ENCODE assay signal across 8 cellular contexts in genomic region chr19:51394045-51394836, GRCh38. TPM values are rescaled to one million over a fixed set of nuclear protein-coding genes. Genes with fewer than 3 reads are reported as not detected.
A peak's percentile ranks its signal among the peaks of the same experiment; 100 is the strongest.
DNase-seq lines count a peak whose midpoint lies in the region; ATAC-seq and TF ChIP-seq lines count a peak whose summit lies in the region.

No MANE protein-coding gene starts in this region.

- no peaks in the 10 kb centered on the region for H3K36me3 Mint-ChIP-seq in T-cell

- in situ Hi-C loops in G401 (cut with HindIII; ENCODE audit: low sequenced_read_pairs) = no loop called here

- H3K4me1 ChIP-seq in left ventricle myocardium inferior = peaks cover 10% of the 10 kb centered on the region
- H3K4me1 ChIP-seq in upper lobe of right lung = no peaks in the 10 kb centered on the region

- intact Hi-C loops in left ventricle myocardium inferior (cut with micrococcal nuclease) (no loop called here), posterior vena cava (cut with DNase I) (loop anchor here in 1 of 2 donors (2.0 to 10.0 kb wide), 2 partner anchors 27 to 59 kb away; partner anchors contain the start of gene ETFB), upper lobe of right lung (cut with DNase I) (no loop called here)

- DNase-seq in G401 (ENCODE audit: low spot score) (peak; percentile 99), H4 (ENCODE audit: low spot score) (peak; percentile 100), LNCaP clone FGC (ENCODE audit: low read depth) (peak; percentile 99), T-cell (peak; percentile 61 to 90 (median 82)), amniotic epithelial cell (ENCODE audit: low read depth) (peak; percentile 99), left ventricle myocardium inferior (peak; percentile 89), posterior vena cava (ENCODE audit: low spot score) (peak; percentile 98), upper lobe of right lung (peak; percentile 93)

- H3K27me3 ChIP-seq in left ventricle myocardium inferior (ENCODE audit: low read depth) = peaks cover 18% of the 10 kb centered on the region
- H3K27me3 ChIP-seq in upper lobe of right lung = no peaks in the 10 kb centered on the region

- H3K9me3 Mint-ChIP-seq in T-cell = no peaks in the 10 kb centered on the region

- TF ChIP-seq CTCF in LNCaP clone FGC (IDR thresholded peaks at IDR 0.05; ENCODE audit: control insufficient read depth, extremely low read depth, insufficient read depth) = peak; percentile 32
- TF ChIP-seq CTCF in left ventricle myocardium inferior (IDR thresholded peaks at IDR 0.05; ENCODE audit: borderline replicate concordance) = no peak
- TF ChIP-seq CTCF in upper lobe of right lung (IDR thresholded peaks at IDR 0.05) = no peak

- H3K36me3 ChIP-seq in left ventricle myocardium inferior (no peaks in the 10 kb centered on the region), upper lobe of right lung (no peaks in the 10 kb centered on the region)

- peak overlapping the region; percentile 75 to 84 (median 80) for H3K4me3 Mint-ChIP-seq in T-cell

- peak overlapping the region; percentile 88 to 90 for H3K27ac Mint-ChIP-seq in T-cell

- peak; percentile 95 to 96 (median 96) for ATAC-seq in T-cell (replicated peaks in 1 of 4)
- peak; percentile 97 for ATAC-seq in upper lobe of right lung

- H3K27ac ChIP-seq in left ventricle myocardium inferior (replicated peaks) (peak overlapping the region; percentile 79), upper lobe of right lung (peak overlapping the region; percentile 75)

- H3K4me3 ChIP-seq in LNCaP clone FGC (ENCODE audit: low read depth, low read length) (peak overlapping the region; percentile 66), left ventricle myocardium inferior (peak overlapping the region; percentile 61), upper lobe of right lung (peak overlapping the region; percentile 44)

- CTCF ChIA-PET in T-cell (lab: Charles Lee) = interaction anchor here in 1 of 2 donors (0.7 to 1.0 kb wide), 4 partner anchors 25 to 77 kb away, joined by 3 to 5 read pairs (median 3); no protein-coding TSS in a partner anchor

- POLR2A ChIA-PET in T-cell (lab: Charles Lee) = interaction anchor here in 1 of 2 donors (0.6 to 1.5 kb wide), 2 partner anchors 22 to 30 kb away, joined by 3 to 4 read pairs; partner anchors contain the start of gene NKG7

- no peaks in the 10 kb centered on the region for H3K9me3 ChIP-seq in left ventricle myocardium inferior (replicated peaks)
- H3K9me3 ChIP-seq in upper lobe of right lung = no peaks in the 10 kb centered on the region

- peaks cover 22 to 34% (median 25%) of the 10 kb centered on the region in 3 donors for H3K4me1 Mint-ChIP-seq in T-cell

- H3K27me3 Mint-ChIP-seq in T-cell = no peaks in the 10 kb centered on the region

RNA-seq across cellular contexts. Expression of gene C19orf84, which starts 3.9 kb away (rescaled TPM):
- not detected in 2 replicates for total RNA-seq in G401 (2014; rRNA removed; shearing (Covaris generic))
- total RNA-seq in H4 (2014; rRNA removed; shearing (Covaris generic)) = not detected in 2 replicates
- total RNA-seq in T-cell (not detected), left ventricle myocardium inferior (not detected), posterior vena cava (not detected), upper lobe of right lung (not detected)

RNA-seq across cellular contexts. Expression of gene LIM2, which starts 6.5 kb away (rescaled TPM):
- not detected in 2 replicates for total RNA-seq in G401 (2014; rRNA removed; shearing (Covaris generic))
- total RNA-seq in H4 (2014; rRNA removed; shearing (Covaris generic)) = not detected in 2 replicates
- not detected for total RNA-seq in T-cell
- not detected for total RNA-seq in left ventricle myocardium inferior
- not detected for total RNA-seq in posterior vena cava
- not detected for total RNA-seq in upper lobe of right lung

RNA-seq across cellular contexts. Expression of gene NKG7, which starts 21.8 kb away (rescaled TPM):
- total RNA-seq in G401 (2014; rRNA removed; shearing (Covaris generic)) = not detected in 2 replicates
- total RNA-seq in H4 (2014; rRNA removed; shearing (Covaris generic)) = not detected in 2 replicates
- total RNA-seq in T-cell (100 to 1,000 TPM in 4 of 5 donors, 10 to 100 TPM in 1; 42.9 to 356 (median 105) TPM), left ventricle myocardium inferior (1.8 TPM), posterior vena cava (1 to 10 TPM; 3.0 to 4.8 TPM), upper lobe of right lung (25.1 TPM)

RNA-seq across cellular contexts. Expression of gene SIGLEC10, which starts 23.2 kb away (rescaled TPM):
- not detected in 2 replicates for total RNA-seq in G401 (2014; rRNA removed; shearing (Covaris generic))
- total RNA-seq in H4 (2014; rRNA removed; shearing (Covaris generic)) = not detected in 2 replicates
- total RNA-seq in T-cell (1 to 10 TPM in 3 of 5 donors, under 1 TPM in 2; 0.67 to 6.7 (median 1.8) TPM), left ventricle myocardium inferior (0.38 TPM), posterior vena cava (10 to 100 TPM in 1 of 2 donors, 1 to 10 TPM in 1; 3.3 to 13.5 TPM), upper lobe of right lung (12.6 TPM)

RNA-seq across cellular contexts. Expression of gene CLDND2, which starts 25.4 kb away (rescaled TPM):
- total RNA-seq in G401 (2014; rRNA removed; shearing (Covaris generic)) = not detected in 2 replicates
- total RNA-seq in H4 (2014; rRNA removed; shearing (Covaris generic)) = 0.97 TPM in 1 of 2 replicates, not detected in the other
- total RNA-seq in T-cell (1 to 10 TPM; 2.0 to 8.5 (median 5.8) TPM), left ventricle myocardium inferior (1.5 TPM), posterior vena cava (1 to 10 TPM in 1 of 2 donors, under 1 TPM in 1; 0.62 to 1.2 TPM), upper lobe of right lung (0.64 TPM)

Comparison
In these comparisons a context has a peak if more than half of its experiments do, and no peak if none do; other contexts are left out.
1. Peak in every context shown above with its lines: DNase-seq, ATAC-seq, H3K4me3 ChIP-seq and H3K27ac ChIP-seq.